13 cellular contexts compared by ENCODE assay signal in genomic region chr7:28573751-28574295, GRCh38.
A peak's percentile ranks its signal among the peaks of the same experiment; 100 is the strongest.
DNase-seq lines count a peak whose midpoint lies in the region; ATAC-seq, FAIRE-seq and TF ChIP-seq lines count a peak whose summit lies in the region.
"Had no signal": no experiment of that assay in that cellular context is flagged by ENCODE, and none has a peak within 500 bp of the region (broad histone marks: within the 10 kb centered on the region; RNA-seq: fewer than 3 reads in every experiment).

No MANE protein-coding gene starts in this region.

- H2AFZ ChIP-seq in SU-DHL-6 (ENCODE audit: low read depth, low read length, severe bottlenecking): no peak overlapping the region

- peak overlapping the region; percentile 59 for H3K9ac ChIP-seq in SU-DHL-6 (ENCODE audit: low read length)

- peaks cover 44% of the 10 kb centered on the region for H3K4me1 Mint-ChIP-seq in nephron
- H3K4me1 Mint-ChIP-seq: central memory CD8-positive, alpha-beta T cell; stimulated activated effector memory CD8-positive, alpha-beta T cell treated with anti-CD3 and anti-CD28 coated beads, Interleukin-12 subunit alpha, Interleukin-12 subunit beta, amount 100 ng/mL, for 72 hours had no signal

- 0 out of 2 replicates have a peak, but pooled peaks cover 5% of the 10 kb centered on the region for H4K20me1 ChIP-seq in SU-DHL-6 (ENCODE audit: low read depth, low read length)

- H3K4me3 ChIP-seq in SU-DHL-6 (ENCODE audit: insufficient read depth, low read length, poor library complexity, severe bottlenecking): peak overlapping the region; percentile 23

- FAIRE-seq in GM12892 (lab: Jason Lieb, UNC): peak; percentile 57

- TF ChIP-seq POLR2A in GM12892 (IDR thresholded peaks at IDR 0.05; ENCODE audit: low read depth, low read length): peak; percentile 12; the same call in 1 of the 2 replicates

- no peaks in the 10 kb centered on the region for H3K9me3 Mint-ChIP-seq in nephron
- H3K9me3 Mint-ChIP-seq: central memory CD8-positive, alpha-beta T cell had no signal

- H3K4me3 Mint-ChIP-seq in nephron: peak overlapping the region in 2 of 3 experiments; percentile 10 to 45
- H3K4me3 Mint-ChIP-seq: central memory CD8-positive, alpha-beta T cell; stimulated activated effector memory CD8-positive, alpha-beta T cell treated with anti-CD3 and anti-CD28 coated beads, Interleukin-12 subunit alpha, Interleukin-12 subunit beta, amount 100 ng/mL, for 72 hours had no signal

- peaks cover 63% of the 10 kb centered on the region for H3K79me2 ChIP-seq in SU-DHL-6 (ENCODE audit: insufficient read depth, low read length)

- peak overlapping the region; percentile 66 to 87 (median 84) for H3K27ac Mint-ChIP-seq in nephron
- H3K27ac Mint-ChIP-seq: stimulated activated effector memory CD8-positive, alpha-beta T cell treated with anti-CD3 and anti-CD28 coated beads, Interleukin-12 subunit alpha, Interleukin-12 subunit beta, amount 100 ng/mL, for 72 hours had no signal

- H3K9me3 ChIP-seq in SU-DHL-6 (ENCODE audit: insufficient read depth, low read length): no peaks in the 10 kb centered on the region
- H3K9me3 ChIP-seq: Caco-2 had no signal

- peak overlapping the region; percentile 93 for H3K27ac ChIP-seq in SU-DHL-6 (ENCODE audit: low read depth, low read length)

- TF ChIP-seq CTCF in SU-DHL-6 (IDR thresholded peaks at IDR 0.05; ENCODE audit: insufficient read depth, low read length, poor library complexity, severe bottlenecking) (no peak), nephron (IDR thresholded peaks at IDR 0.05; ENCODE audit: unreplicated experiment in 3 of 3) (no peak)

- no peaks in the 10 kb centered on the region for H3K27me3 ChIP-seq in SU-DHL-6 (ENCODE audit: low read length)

- no peak for ATAC-seq in left lobe of liver
- ATAC-seq in HG03469 (IDR thresholded peaks at IDR 0.05; ENCODE audit: unreplicated experiment): no peak
- no peak for ATAC-seq in HG02840 (IDR thresholded peaks at IDR 0.05; ENCODE audit: low FRiP score, unreplicated experiment)
- ATAC-seq: stimulated activated effector memory CD8-positive, alpha-beta T cell treated with anti-CD3 and anti-CD28 coated beads, Interleukin-12 subunit alpha, Interleukin-12 subunit beta, amount 100 ng/mL, for 72 hours had no signal

- DNase-seq in GM12892 (ENCODE audit: insufficient read length) (no peak), NCI-H2029 (lab: John Stamatoyannopoulos, UW) (peak; percentile 47), left lobe of liver (ENCODE audit: low spot score) (no peak), SW480 (ENCODE audit: low spot score) (no peak)
- DNase-seq: activated CD4-positive, CD25-positive, alpha-beta regulatory T cell treated with anti-CD3 and anti-CD28 coated beads, Interleukin-2, amount 50 U/mL, for 72 hours; Caco-2; Right ventricle myocardium superior had no signal

- H3K4me2 ChIP-seq in SU-DHL-6 (ENCODE audit: low read depth, low read length, poor library complexity, severe bottlenecking): peak overlapping the region; percentile 67

- H3K36me3 Mint-ChIP-seq in nephron (ENCODE audit: low read depth): no peaks in the 10 kb centered on the region
- H3K36me3 Mint-ChIP-seq: stimulated activated effector memory CD8-positive, alpha-beta T cell treated with anti-CD3 and anti-CD28 coated beads, Interleukin-12 subunit alpha, Interleukin-12 subunit beta, amount 100 ng/mL, for 72 hours had no signal

- H3K27me3 Mint-ChIP-seq in nephron (ENCODE audit: low read depth): peaks cover 5% of the 10 kb centered on the region

- H3K9me2 ChIP-seq in SU-DHL-6 (replicated peaks; ENCODE audit: insufficient read depth, low read length): no peaks in the 10 kb centered on the region

- peaks cover 14% of the 10 kb centered on the region for H3K36me3 ChIP-seq in SU-DHL-6 (ENCODE audit: low read length)

- peaks cover 42% of the 10 kb centered on the region for H3F3A ChIP-seq in SU-DHL-6 (ENCODE audit: insufficient read depth)
